In genomic region chr4:82798168-82799005, GRCh38 we compare ENCODE assay signal across 8 cellular contexts.
DNase-seq lines count a peak whose midpoint lies in the region; ATAC-seq and TF ChIP-seq lines count a peak whose summit lies in the region.

Gene SCD5 (minus strand): TSS chr4:82798796. CDS start chr4:82798537, 259 bp downstream.

- TF ChIP-seq CTCF in AG09309 (IDR thresholded peaks at IDR 0.05; ENCODE audit: control insufficient read depth, insufficient read depth, low read depth, low read length, missing control alignments), result no peak

- ATAC-seq in GM18870 (IDR thresholded peaks at IDR 0.05; ENCODE audit: unreplicated experiment), result peak; percentile 62
- peak; percentile 73 for ATAC-seq in HG03097 (IDR thresholded peaks at IDR 0.05; ENCODE audit: low FRiP score, unreplicated experiment)

- DNase-seq in AG09309 (ENCODE audit: low read depth) (no peak), NCI-H510A treated with DMSO at 0.1 percent for 48 hours (lab: John Stamatoyannopoulos, UW) (peak; percentile 49), epidermal melanocyte (ENCODE audit: insufficient read length, low spot score) (peak; percentile 75), midbrain (lab: John Stamatoyannopoulos, UW) (peak; percentile 93)
- DNase-seq in activated CD8-positive, alpha-beta memory T cell treated with anti-CD3 and anti-CD28 coated beads, Interleukin-2, amount 50 U/mL, for 4 hours, result peak; percentile 65
- DNase-seq in stimulated activated CD8-positive, alpha-beta memory T cell treated with anti-CD3 and anti-CD28 coated beads, Interleukin-4, amount 100 ng/mL, for 1 hour (ENCODE audit: low read depth in 2 of 2, low spot score in 1 of 2), result peak; percentile 14 to 34

- peak within 1 kb of the TSS; percentile 80 for H3K4me3 ChIP-seq in AG09309 (ENCODE audit: control insufficient read depth, low read depth, low read length)
